In genomic region chr11:20000393-20001134, GRCh38 we compare ENCODE assay signal across 11 cellular contexts.
DNase-seq lines count a peak whose midpoint lies in the region; ATAC-seq and TF ChIP-seq lines count a peak whose summit lies in the region.
"Had no signal": no experiment of that assay in that cellular context is flagged by ENCODE, and none has a peak within 500 bp of the region (broad histone marks: within the 10 kb centered on the region; RNA-seq: fewer than 3 reads in every experiment).

No MANE protein-coding gene starts in this region.

- H3K4me1 ChIP-seq in mucosa of descending colon (ENCODE audit: low read depth), result peaks cover 4% of the 10 kb centered on the region

- no peaks in the 10 kb centered on the region for H3K4me1 Mint-ChIP-seq in stimulated activated memory B cell treated with anti-CD40 and anti-IgM and Interleukin-4, amounts not matched to agents 10 μg/mL and 1 μg/mL and 100 μg/mL, for 72 hours
- H3K4me1 Mint-ChIP-seq: CD4-positive, alpha-beta memory T cell had no signal

- no peak overlapping the region for H3K4me3 ChIP-seq in mucosa of descending colon
- H3K4me3 ChIP-seq: SK-N-MC had no signal

- H3K36me3 ChIP-seq in mucosa of descending colon (ENCODE audit: low read depth), result no peaks in the 10 kb centered on the region

- H3K36me3 Mint-ChIP-seq in stimulated activated memory B cell treated with anti-CD40 and anti-IgM and Interleukin-4, amounts not matched to agents 10 μg/mL and 1 μg/mL and 100 μg/mL, for 72 hours, result no peaks in the 10 kb centered on the region
- H3K36me3 Mint-ChIP-seq: CD4-positive, alpha-beta memory T cell had no signal

- ATAC-seq in mucosa of descending colon (peak; percentile 42), HG02852 (IDR thresholded peaks at IDR 0.05; ENCODE audit: unreplicated experiment) (no peak), GM21367 (IDR thresholded peaks at IDR 0.05; ENCODE audit: unreplicated experiment) (no peak)
- no peak for ATAC-seq in stimulated activated memory B cell treated with anti-CD40 and anti-IgM and Interleukin-4, amounts not matched to agents 10 μg/mL and 1 μg/mL and 100 μg/mL, for 72 hours

- peaks cover 37% of the 10 kb centered on the region for H3K27me3 Mint-ChIP-seq in stimulated activated memory B cell treated with anti-CD40 and anti-IgM and Interleukin-4, amounts not matched to agents 10 μg/mL and 1 μg/mL and 100 μg/mL, for 72 hours

- H3K9me3 Mint-ChIP-seq in stimulated activated memory B cell treated with anti-CD40 and anti-IgM and Interleukin-4, amounts not matched to agents 10 μg/mL and 1 μg/mL and 100 μg/mL, for 72 hours, result no peaks in the 10 kb centered on the region

- DNase-seq in DMS153 treated with DMSO at 0.1 percent for 48 hours (lab: John Stamatoyannopoulos, UW; ENCODE audit: unreplicated experiment) (peak; percentile 96), NCI-H2196 treated with DMSO at 0.1 percent for 48 hours (lab: John Stamatoyannopoulos, UW; ENCODE audit: unreplicated experiment) (peak; percentile 91), head of caudate nucleus (peak in 36 of 42 donors; percentile 4 to 70 (median 29)), mucosa of descending colon (no peak)
- no peak for DNase-seq in activated CD4-positive, CD25-positive, alpha-beta regulatory T cell (lab: John Stamatoyannopoulos, UW)
- DNase-seq: CD4-positive, alpha-beta memory T cell; kidney glomerular epithelial cell had no signal

- no peak overlapping the region for H3K27ac Mint-ChIP-seq in stimulated activated memory B cell treated with anti-CD40 and anti-IgM and Interleukin-4, amounts not matched to agents 10 μg/mL and 1 μg/mL and 100 μg/mL, for 72 hours
- H3K27ac Mint-ChIP-seq: CD4-positive, alpha-beta memory T cell had no signal

- no peaks in the 10 kb centered on the region for H3K9me3 ChIP-seq in mucosa of descending colon

- no peak for TF ChIP-seq CTCF in mucosa of descending colon (IDR thresholded peaks at IDR 0.05)

- intact Hi-C loops in head of caudate nucleus (cut with DNase I) (no loop called here), mucosa of descending colon (cut with DNase I, micrococcal nuclease) (no loop called here)

- H3K4me3 Mint-ChIP-seq in stimulated activated memory B cell treated with anti-CD40 and anti-IgM and Interleukin-4, amounts not matched to agents 10 μg/mL and 1 μg/mL and 100 μg/mL, for 72 hours, result no peak overlapping the region
- H3K4me3 Mint-ChIP-seq: CD4-positive, alpha-beta memory T cell had no signal

Comparison
In these comparisons a context has a peak if more than half of its experiments do, and no peak if none do; other contexts are left out.
1. DNase-seq: peak in DMS153 treated with DMSO at 0.1 percent for 48 hours (single experiment), NCI-H2196 treated with DMSO at 0.1 percent for 48 hours (single experiment) and head of caudate nucleus (36 of 42); none in mucosa of descending colon (0 of 3) and activated CD4-positive, CD25-positive, alpha-beta regulatory T cell (0 of 4).